8 cellular contexts compared by ENCODE assay signal in genomic region chrX:1657367-1658082, GRCh38. TPM values are rescaled to one million over a fixed set of nuclear protein-coding genes. Genes with fewer than 3 reads are reported as not detected.
DNase-seq lines count a peak whose midpoint lies in the region; ATAC-seq, FAIRE-seq and TF ChIP-seq lines count a peak whose summit lies in the region.

No MANE protein-coding gene starts in this region.

- CTCF ChIA-PET in A673 (lab: Charles Lee): no interaction called here

- TF ChIP-seq POLR2A in GM18526 (IDR thresholded peaks at IDR 0.05; ENCODE audit: extremely low read depth, insufficient read length): peak; percentile 58

- H3K4me3 ChIP-seq in A673 (ENCODE audit: low read depth, low read length, poor library complexity, severe bottlenecking) (no peak overlapping the region), iPS-15b (ENCODE audit: low read depth, low read length) (no peak overlapping the region)

- FAIRE-seq in RCC 7860 (lab: Jason Lieb, UNC): no peak

- peak overlapping the region; percentile 5 for H3K9ac ChIP-seq in iPS-15b (ENCODE audit: low read depth, low read length)

- H3K27me3 ChIP-seq in A673 (replicated peaks; ENCODE audit: insufficient read depth, low read depth, low read length, poor library complexity): no peaks in the 10 kb centered on the region
- no peaks in the 10 kb centered on the region for H3K27me3 ChIP-seq in iPS-15b (ENCODE audit: control insufficient read depth, insufficient read depth, low read length)

- no peaks in the 10 kb centered on the region for H3K9me3 ChIP-seq in A673 (ENCODE audit: low read depth, low read length, poor library complexity, severe bottlenecking)
- no peaks in the 10 kb centered on the region for H3K9me3 ChIP-seq in iPS-15b (ENCODE audit: control insufficient read depth, insufficient read depth, low read length)

- H3K4me1 ChIP-seq in A673 (ENCODE audit: insufficient read depth, low read length, poor library complexity, severe bottlenecking) (no peaks in the 10 kb centered on the region), iPS-15b (ENCODE audit: control insufficient read depth, insufficient read depth, low read length) (peaks cover 10% of the 10 kb centered on the region)

- no peak for TF ChIP-seq CTCF in A673 (conservative IDR thresholded peaks at IDR 0.05; ENCODE audit: low read depth, low read length)

- no TSS peak for BruUV-seq in A673 (replicated peaks; lab: Mats Ljungman, UMichigan)

- H3K36me3 ChIP-seq in A673 (ENCODE audit: insufficient read depth, low read length, poor library complexity, severe bottlenecking): no peaks in the 10 kb centered on the region
- no peaks in the 10 kb centered on the region for H3K36me3 ChIP-seq in iPS-15b (ENCODE audit: control insufficient read depth, insufficient read depth, low read length)

- POLR2A ChIA-PET in A673 (lab: Charles Lee; ENCODE audit: low non-redundant PET): no interaction called here

- intact Hi-C loops in A673 (cut with micrococcal nuclease; ENCODE audit: unreplicated experiment): no loop called here

- DNase-seq in A673 (ENCODE audit: low spot score): peak; percentile 12
- peak; percentile 87 for DNase-seq in NOMO-1 treated with dmso at 0.1 percent for 144 hours (lab: John Stamatoyannopoulos, UW; ENCODE audit: unreplicated experiment)
- DNase-seq in activated T-cell treated with anti-CD3 and anti-CD28 coated beads, Interleukin-2, amount 50 U/mL, for 48 hours: peak; percentile 56 to 60
- peak; percentile 4 to 51 (median 22) for DNase-seq in stimulated activated CD4-positive, alpha-beta T cell treated with anti-CD3 and anti-CD28 coated beads, TNF-alpha, amount 100 ng/mL, for 24 hours (ENCODE audit: low read depth in 3 of 3)
- DNase-seq in RCC 7860 (ENCODE audit: low spot score): no peak

- H3K27ac ChIP-seq in A673 (ENCODE audit: low read depth, low read length, poor library complexity, severe bottlenecking): no peak overlapping the region

- ATAC-seq in HG03066 (IDR thresholded peaks at IDR 0.05; ENCODE audit: low read depth, unreplicated experiment): peak; percentile 41

RNA-seq across cellular contexts. Expression of gene ASMT, which starts 42.7 kb away (rescaled TPM):
- not detected in 2 replicates for total RNA-seq in A673 (2021)
